In the genomic region with DNA sequence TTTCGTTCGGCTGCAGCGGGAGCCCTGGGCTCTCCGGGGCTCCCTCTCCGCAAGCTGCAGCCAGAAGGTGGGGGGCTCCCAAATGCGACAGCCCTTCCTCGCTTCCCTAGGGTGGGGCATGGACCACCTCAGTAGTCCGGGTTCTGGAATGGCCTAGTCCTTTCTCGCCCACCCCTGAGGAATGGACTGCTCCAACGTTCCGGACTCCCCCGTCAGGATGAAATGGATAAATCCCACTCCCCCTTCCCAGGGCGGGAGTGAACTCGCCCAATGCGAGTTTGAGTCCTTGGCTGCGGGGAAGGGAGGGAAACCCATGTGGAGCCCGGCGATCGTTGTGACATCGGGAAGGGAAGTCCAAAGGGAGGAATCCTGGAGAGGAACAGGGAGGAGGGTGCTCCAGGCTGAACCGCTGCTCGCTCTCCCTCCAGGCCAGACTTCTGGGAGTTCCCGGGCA, we compare ENCODE assay signal across 8 cellular contexts. TPM values are rescaled to one million over a fixed set of nuclear protein-coding genes. Genes with fewer than 3 reads are reported as not detected.
DNase-seq lines count a peak whose midpoint lies in the region; ATAC-seq and TF ChIP-seq lines count a peak whose summit lies in the region.

No MANE protein-coding gene starts in this region.

- peak overlapping the region; percentile 91 for H3K4me2 ChIP-seq in PC-3 (ENCODE audit: low read length)

- DNase-seq in Caki2 (ENCODE audit: low read depth) (peak; percentile 82), PC-3 (peak; percentile 74), caudate nucleus (lab: John Stamatoyannopoulos, UW) (peak in 44 of 61 donors; percentile 15 to 71 (median 45)), inferior parietal cortex (ENCODE audit: extremely low spot score) (peak; percentile 86), skeletal muscle cell (ENCODE audit: low read depth) (peak; percentile 59)
- no peak for DNase-seq in effector CD8-positive, alpha-beta T cell (lab: John Stamatoyannopoulos, UW)

- peak overlapping the region; percentile 92 for H3K4me3 ChIP-seq in HUES6 (ENCODE audit: low read depth, low read length)
- peak overlapping the region; percentile 71 for H3K4me3 ChIP-seq in PC-3 (ENCODE audit: low read length)
- peak overlapping the region; percentile 92 for H3K4me3 ChIP-seq in skeletal muscle cell (ENCODE audit: low read depth, low read length)

- no peaks in the 10 kb centered on the region for H3F3A ChIP-seq in PC-3 (ENCODE audit: low read length, unreplicated experiment)

- BruUV-seq in PC-3 (replicated peaks; lab: Mats Ljungman, UMichigan): TSS peak; percentile 88

- peaks cover 23% of the 10 kb centered on the region for H3K27me3 ChIP-seq in HUES6 (ENCODE audit: control insufficient read depth, insufficient read depth, low read length)
- no peaks in the 10 kb centered on the region for H3K27me3 ChIP-seq in PC-3 (ENCODE audit: low read length)

- H3K4me1 ChIP-seq in HUES6 (ENCODE audit: control insufficient read depth, insufficient read depth, low read length) (peaks cover 23% of the 10 kb centered on the region), PC-3 (ENCODE audit: insufficient read depth, low read length) (peaks cover 25% of the 10 kb centered on the region)

- H3K27ac ChIP-seq in HUES6 (ENCODE audit: low read depth, low read length) (peak overlapping the region; percentile 89), PC-3 (ENCODE audit: low read length) (peak overlapping the region; percentile 44), caudate nucleus (ENCODE audit: low read depth, low read length) (peak overlapping the region; percentile 87)

- no peaks in the 10 kb centered on the region for H3K9me2 ChIP-seq in PC-3 (replicated peaks; ENCODE audit: low read length)

- H3K9ac ChIP-seq in HUES6 (ENCODE audit: low read length) (peak overlapping the region; percentile 85), PC-3 (ENCODE audit: low read length) (peak overlapping the region; percentile 75)

- no peaks in the 10 kb centered on the region for H3K36me3 ChIP-seq in HUES6 (ENCODE audit: control insufficient read depth, insufficient read depth, low read length)
- no peaks in the 10 kb centered on the region for H3K36me3 ChIP-seq in PC-3 (ENCODE audit: low read depth, low read length)

- POLR2A ChIA-PET in PC-3 (lab: Charles Lee; ENCODE audit: unreplicated experiment): interaction anchor here (0.6 kb wide), 1 partner anchor 49 kb away, joined by 5 read pairs; no protein-coding TSS in a partner anchor

- peak overlapping the region; percentile 70 for H2AFZ ChIP-seq in PC-3 (ENCODE audit: low read length)

- TF ChIP-seq CTCF in PC-3 (conservative IDR thresholded peaks at IDR 0.05; ENCODE audit: low read depth, low read length): no peak

- H3K9me3 ChIP-seq in HUES6 (ENCODE audit: control insufficient read depth, insufficient read depth, low read depth, low read length) (no peaks in the 10 kb centered on the region), PC-3 (ENCODE audit: low read length) (no peaks in the 10 kb centered on the region)

- no peaks in the 10 kb centered on the region for H3K79me2 ChIP-seq in PC-3 (ENCODE audit: low read length)

- ATAC-seq in PC-3 (peak; percentile 4), GM21367 (IDR thresholded peaks at IDR 0.05; ENCODE audit: unreplicated experiment) (no peak)

- in situ Hi-C loops in Caki2 (cut with HindIII; ENCODE audit: low pct_unique_long_range_greater_than_20kb, low sequenced_read_pairs): no loop called here

- no peaks in the 10 kb centered on the region for H4K20me1 ChIP-seq in PC-3 (ENCODE audit: low read length)

- intact Hi-C loops in PC-3 (cut with micrococcal nuclease): loop anchor here (1.0 kb wide), 1 partner anchor 50 kb away; no protein-coding TSS in a partner anchor

- CTCF ChIA-PET in PC-3 (lab: Charles Lee): interaction anchor here (1.1 to 2.0 kb wide), 3 partner anchors 22 to 59 kb away, joined by 5 to 11 read pairs (median 6); no protein-coding TSS in a partner anchor

RNA-seq across cellular contexts. Expression of gene HRC, which starts 5.5 kb away (rescaled TPM):
- not detected in 2 replicates for total RNA-seq in Caki2 (2014; rRNA removed; shearing (Covaris generic); ENCODE audit: low replicate concordance)
- not detected in 2 replicates for total RNA-seq in PC-3 (2014; rRNA removed)

RNA-seq across cellular contexts. Expression of gene TRPM4, which starts 7.9 kb away (rescaled TPM):
- total RNA-seq in Caki2 (2014; rRNA removed; shearing (Covaris generic); ENCODE audit: low replicate concordance): 13.9 and 18.2 TPM in 2 replicates
- 30.0 and 40.4 TPM in 2 replicates for total RNA-seq in PC-3 (2014; rRNA removed)

RNA-seq across cellular contexts. Expression of gene PPFIA3, which starts 30.3 kb away (rescaled TPM):
- 26.8 and 39.1 TPM in 2 replicates for total RNA-seq in Caki2 (2014; rRNA removed; shearing (Covaris generic); ENCODE audit: low replicate concordance)
- 56.3 and 59.0 TPM in 2 replicates for total RNA-seq in PC-3 (2014; rRNA removed)

RNA-seq across cellular contexts. Expression of gene C19orf73, which starts 30.7 kb away (rescaled TPM):
- 0.71 TPM in 1 of 2 replicates, not detected in the other for total RNA-seq in Caki2 (2014; rRNA removed; shearing (Covaris generic); ENCODE audit: low replicate concordance)
- total RNA-seq in PC-3 (2014; rRNA removed): 0.15 TPM in 1 of 2 replicates, not detected in the other

RNA-seq across cellular contexts. Expression of gene LIN7B, which starts 35.5 kb away (rescaled TPM):
- 6.1 and 9.7 TPM in 2 replicates for total RNA-seq in Caki2 (2014; rRNA removed; shearing (Covaris generic); ENCODE audit: low replicate concordance)
- 5.8 and 11.6 TPM in 2 replicates for total RNA-seq in PC-3 (2014; rRNA removed)
